In the genomic region with DNA sequence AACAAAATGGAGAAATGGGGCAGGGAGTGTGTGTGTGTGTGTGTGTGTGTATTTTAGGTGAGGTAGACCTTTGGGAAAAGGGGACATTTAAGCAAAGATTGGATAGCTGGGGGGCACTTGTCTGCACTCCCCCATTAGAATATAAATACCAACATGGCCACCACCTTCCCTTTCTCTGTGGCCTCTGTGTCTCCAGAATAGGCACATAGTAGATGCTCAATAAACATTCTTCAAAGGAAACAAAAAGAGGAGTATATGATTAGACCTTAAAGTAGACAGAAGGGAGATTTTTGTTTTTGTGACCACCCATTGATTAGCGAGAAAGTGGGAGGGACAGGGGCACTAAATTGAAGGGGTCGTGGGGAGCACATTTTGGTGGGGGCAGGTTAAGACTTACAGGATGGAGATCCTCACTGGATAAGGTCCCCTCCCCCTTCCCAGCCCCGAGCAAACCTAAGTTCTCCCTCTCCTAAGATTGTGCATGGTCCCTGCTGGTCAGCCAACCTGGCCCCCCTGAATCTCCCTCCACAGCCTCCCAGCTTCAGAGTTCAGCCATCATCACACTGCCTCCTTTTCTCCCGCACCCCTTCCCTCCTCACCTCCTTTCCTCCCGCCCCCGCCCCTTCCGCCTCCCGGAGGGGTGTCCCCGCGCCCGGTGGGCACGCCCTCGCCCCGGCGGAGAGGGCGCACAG, we compare ENCODE assay signal across 9 cellular contexts. TPM values are rescaled to one million over a fixed set of nuclear protein-coding genes. Genes with fewer than 3 reads are reported as not detected.
A peak's percentile ranks its signal among the peaks of the same experiment; 100 is the strongest.
DNase-seq lines count a peak whose midpoint lies in the region; ATAC-seq and TF ChIP-seq lines count a peak whose summit lies in the region.
"Had no signal": no experiment of that assay in that cellular context is flagged by ENCODE, and none has a peak within 500 bp of the region (broad histone marks: within the 10 kb centered on the region; RNA-seq: fewer than 3 reads in every experiment).

No MANE protein-coding gene starts in this region.

- no peak for TF ChIP-seq POLR2A in sigmoid colon (IDR thresholded peaks at IDR 0.05)

- H3K4me1 ChIP-seq in GM23338 (ENCODE audit: insufficient read depth) (peaks cover 4% of the 10 kb centered on the region), right cardiac atrium (ENCODE audit: control insufficient read depth, insufficient read depth, low read length) (peaks cover 2% of the 10 kb centered on the region), sigmoid colon (peaks cover 0 to 16% (median 2%) of the 10 kb centered on the region in 4 donors)

- peak; percentile 72 for DNase-seq in GM23338 (ENCODE audit: low spot score)
- DNase-seq in activated CD4-positive, alpha-beta memory T cell treated with anti-CD3 and anti-CD28 coated beads for 36 hours = no peak
- no peak for DNase-seq in right cardiac atrium
- no peak for DNase-seq in sigmoid colon
- no peak for DNase-seq in ecto neural progenitor cell (ENCODE audit: low spot score)
- DNase-seq in NCI-H146 treated with DMSO at 0.1 percent for 48 hours (lab: John Stamatoyannopoulos, UW; ENCODE audit: unreplicated experiment) = no peak
- DNase-seq in medulla oblongata (ENCODE audit: extremely low spot score) = no peak

- TF ChIP-seq CTCF in GM23338 (conservative IDR thresholded peaks at IDR 0.05; ENCODE audit: low read depth in 2 of 2) (no peak), sigmoid colon (IDR thresholded peaks at IDR 0.05) (no peak)

- WGBS in right cardiac atrium = 7% methylated on average over 16 of the region's 16 CpGs
- 5 to 6% methylated on average over 16 of the region's 16 CpGs for WGBS in sigmoid colon, 2 donors

- H3K27ac Mint-ChIP-seq in GM23338 = no peak overlapping the region
- peak overlapping the region; percentile 10 for H3K27ac Mint-ChIP-seq in activated CD4-positive, alpha-beta memory T cell treated with anti-CD3 and anti-CD28 coated beads for 36 hours

- H3K4me3 ChIP-seq in GM23338 = peak overlapping the region; percentile 93
- H3K4me3 ChIP-seq in right cardiac atrium (ENCODE audit: low read length) = peak overlapping the region; percentile 25
- peak overlapping the region in 3 of 4 donors; percentile 46 to 53 (median 52) for H3K4me3 ChIP-seq in sigmoid colon

- no peak for ATAC-seq in GM23338
- peak in 1 of 2 donors; percentile 29 for ATAC-seq in right cardiac atrium
- ATAC-seq in GM18861 (IDR thresholded peaks at IDR 0.05; ENCODE audit: unreplicated experiment) = no peak

- H3K27me3 ChIP-seq in GM23338 (ENCODE audit: insufficient read depth) (peaks cover 20% of the 10 kb centered on the region), right cardiac atrium (ENCODE audit: control insufficient read depth, insufficient read depth) (no peaks in the 10 kb centered on the region), sigmoid colon (peaks cover 5 to 30% (median 7%) of the 10 kb centered on the region in 3 donors)

- H3K36me3 ChIP-seq in GM23338 (ENCODE audit: insufficient read depth) = no peaks in the 10 kb centered on the region
- no peaks in the 10 kb centered on the region for H3K36me3 ChIP-seq in sigmoid colon

- H3K79me2 ChIP-seq in GM23338 (replicated peaks; ENCODE audit: insufficient read depth) = no peaks in the 10 kb centered on the region

- H3K4me2 ChIP-seq in GM23338 = peak overlapping the region; percentile 99

- no peaks in the 10 kb centered on the region for H4K20me1 ChIP-seq in GM23338 (replicated peaks; ENCODE audit: insufficient read depth)

- H3K4me1 Mint-ChIP-seq in GM23338 = no peaks in the 10 kb centered on the region; the same call in 2 of the 3 replicates
- peaks cover 23% of the 10 kb centered on the region for H3K4me1 Mint-ChIP-seq in activated CD4-positive, alpha-beta memory T cell treated with anti-CD3 and anti-CD28 coated beads for 36 hours (ENCODE audit: low read depth)

- POLR2A ChIA-PET in activated CD4-positive, alpha-beta memory T cell treated with anti-CD3 and anti-CD28 coated beads for 36 hours (lab: Charles Lee) = interaction anchor here (1.1 kb wide), 1 partner anchor 57 kb away, joined by 3 read pairs; no protein-coding TSS in a partner anchor

- TF ChIP-seq EP300 in sigmoid colon (IDR thresholded peaks at IDR 0.05) = no peak

- H3K27me3 Mint-ChIP-seq in GM23338 (ENCODE audit: insufficient read depth, low read depth, poor library complexity) = peaks cover 14% of the 10 kb centered on the region
- H3K27me3 Mint-ChIP-seq in activated CD4-positive, alpha-beta memory T cell treated with anti-CD3 and anti-CD28 coated beads for 36 hours = peaks cover 9% of the 10 kb centered on the region

- no peak overlapping the region for H3K27ac ChIP-seq in GM23338 (ENCODE audit: low read depth)
- no peak overlapping the region for H3K27ac ChIP-seq in right cardiac atrium (ENCODE audit: low read length)
- H3K27ac ChIP-seq in sigmoid colon = peak overlapping the region; percentile 67 to 75 (median 72)
- H3K27ac ChIP-seq: epithelial cell of prostate had no signal

- H3K4me3 Mint-ChIP-seq in GM23338 = peak overlapping the region; percentile 70
- H3K4me3 Mint-ChIP-seq in activated CD4-positive, alpha-beta memory T cell treated with anti-CD3 and anti-CD28 coated beads for 36 hours = peak overlapping the region; percentile 28

- no peaks in the 10 kb centered on the region for H3F3A ChIP-seq in GM23338 (replicated peaks; ENCODE audit: low read depth)

- H3K36me3 Mint-ChIP-seq in GM23338 (ENCODE audit: low read depth) = no peaks in the 10 kb centered on the region
- H3K36me3 Mint-ChIP-seq in activated CD4-positive, alpha-beta memory T cell treated with anti-CD3 and anti-CD28 coated beads for 36 hours = peaks cover 17% of the 10 kb centered on the region

- H3K9me3 ChIP-seq in right cardiac atrium (ENCODE audit: control insufficient read depth, low read length) (no peaks in the 10 kb centered on the region), sigmoid colon (no peaks in the 10 kb centered on the region)

- peak overlapping the region; percentile 99 for H2AFZ ChIP-seq in GM23338

- intact Hi-C loops in activated CD4-positive, alpha-beta memory T cell treated with anti-CD3 and anti-CD28 coated beads for 36 hours (cut with micrococcal nuclease) = loop anchor here (2.0 to 10.0 kb wide), 6 partner anchors 99 to 1437 kb away; no protein-coding TSS in a partner anchor
- intact Hi-C loops in right cardiac atrium (cut with DNase I) (no loop called here), sigmoid colon (cut with DNase I) (no loop called here)

- CTCF ChIA-PET in activated CD4-positive, alpha-beta memory T cell treated with anti-CD3 and anti-CD28 coated beads for 36 hours (lab: Charles Lee) = interaction anchor here (0.9 kb wide), 1 partner anchor 780 kb away, joined by 3 read pairs; a partner anchor contains a TSS

- H3K9me2 ChIP-seq in GM23338 (ENCODE audit: insufficient read depth) = no peaks in the 10 kb centered on the region

- no peaks in the 10 kb centered on the region for H3K9me3 Mint-ChIP-seq in GM23338
- no peaks in the 10 kb centered on the region for H3K9me3 Mint-ChIP-seq in activated CD4-positive, alpha-beta memory T cell treated with anti-CD3 and anti-CD28 coated beads for 36 hours

TF ChIP-seq in GM23338, 12 proteins besides CTCF, POLR2A, EP300 and RAD21:
- TF ChIP-seq CREB1 (CRISPR knock-in tag; IDR thresholded peaks at IDR 0.05; ENCODE audit: low read depth) = no peak

RNA-seq across cellular contexts. Expression of a gene that starts 0.5 kb away (rescaled TPM):
- total RNA-seq in GM23338 (2014; rRNA removed; shearing (Covaris generic)) = 0.49 and 0.89 TPM in 2 replicates
- polyA plus RNA-seq in GM23338 (2016; fragmentation: Nextera tagmentation; extraction: Ambion mirVana) (0.54 and 1.3 TPM in 2 replicates), right cardiac atrium (2.3 TPM), sigmoid colon (1 to 10 TPM; 1.2 to 4.8 (median 3.4) TPM)
- total RNA-seq in activated CD4-positive, alpha-beta memory T cell treated with anti-CD3 and anti-CD28 coated beads for 36 hours = 10 to 100 TPM; 28.9 to 36.0 TPM
- total RNA-seq in right cardiac atrium (1 to 10 TPM; 5.9 to 8.9 (median 7.0) TPM), sigmoid colon (10 to 100 TPM; 14.0 to 32.7 (median 17.5) TPM)

Comparison
In these comparisons a context has a peak if more than half of its experiments do, and no peak if none do; other contexts are left out.
1. H3K27ac ChIP-seq: peak in sigmoid colon (4 of 4); none in GM23338 (single experiment) and right cardiac atrium (single experiment).
2. H3K4me3 ChIP-seq: peak in every context shown above with its lines; median percentile 93 in GM23338; 52 in sigmoid colon; 25 in right cardiac atrium.